Comparison of ENCODE assay signal across 9 cellular contexts in genomic region chr20:58888521-58889333, GRCh38. TPM values are rescaled to one million over a fixed set of nuclear protein-coding genes. Genes with fewer than 3 reads are reported as not detected.
DNase-seq lines count a peak whose midpoint lies in the region; ATAC-seq and TF ChIP-seq lines count a peak whose summit lies in the region.
"Had no signal": no experiment of that assay in that cellular context is flagged by ENCODE, and none has a peak within 500 bp of the region (broad histone marks: within the 10 kb centered on the region; RNA-seq: fewer than 3 reads in every experiment).

No MANE protein-coding gene starts in this region.

- no peaks in the 10 kb centered on the region for H3K27me3 Mint-ChIP-seq in CD4-positive, alpha-beta memory T cell

- POLR2A ChIA-PET in CD4-positive, alpha-beta memory T cell (lab: Charles Lee; ENCODE audit: partially characterized antibody) = interaction anchor here (0.6 to 4.7 kb wide), 21 partner anchors 10 to 1490 kb away, joined by 3 to 69 read pairs (median 5); partner anchors contain the start of genes ATP5F1E, NELFCD, PRELID3B and STX16

- no peaks in the 10 kb centered on the region for H3K9me3 ChIP-seq in CD4-positive, alpha-beta memory T cell (ENCODE audit: control insufficient read depth in 1 of 2, low read length in 2 of 2)
- H3K9me3 ChIP-seq in gastroesophageal sphincter (no peaks in the 10 kb centered on the region), neutrophil (no peaks in the 10 kb centered on the region), testis (no peaks in the 10 kb centered on the region)

- no peaks in the 10 kb centered on the region for H3K27me3 ChIP-seq in CD4-positive, alpha-beta memory T cell (ENCODE audit: insufficient read depth, low read length)
- no peaks in the 10 kb centered on the region for H3K27me3 ChIP-seq in gastroesophageal sphincter
- H3K27me3 ChIP-seq in neutrophil = peaks cover 16% of the 10 kb centered on the region
- H3K27me3 ChIP-seq in testis = no peaks in the 10 kb centered on the region

- H3K36me3 ChIP-seq in CD4-positive, alpha-beta memory T cell (ENCODE audit: insufficient read depth, low read length) = no peaks in the 10 kb centered on the region
- H3K36me3 ChIP-seq in gastroesophageal sphincter (no peaks in the 10 kb centered on the region), neutrophil (no peaks in the 10 kb centered on the region), testis (ENCODE audit: low read depth, missing control alignments) (no peaks in the 10 kb centered on the region)

- TF ChIP-seq EP300 in gastroesophageal sphincter (IDR thresholded peaks at IDR 0.05) = no peak

- peaks cover 9 to 25% (median 18%) of the 10 kb centered on the region in 4 donors for H3K4me1 Mint-ChIP-seq in CD4-positive, alpha-beta memory T cell

- peak overlapping the region; percentile 78 for H3K27ac ChIP-seq in CD4-positive, alpha-beta memory T cell (ENCODE audit: low read depth, low read length)
- H3K27ac ChIP-seq in gastroesophageal sphincter (peak overlapping the region; percentile 62 to 100 (median 98)), neutrophil (peak overlapping the region; percentile 85), testis (peak overlapping the region; percentile 68 to 99)

- peak overlapping the region; percentile 79 to 90 (median 85) for H3K4me3 Mint-ChIP-seq in CD4-positive, alpha-beta memory T cell

- WGBS in gastroesophageal sphincter (ENCODE audit: low coverage in 1 of 2), 2 donors = 34 to 60% methylated on average over 1 to 5 of the region's 101 CpGs
- WGBS in testis, 2 donors = 48 to 60% methylated on average over 42 to 88 of the region's 101 CpGs

- intact Hi-C loops in CD4-positive, alpha-beta memory T cell (cut with micrococcal nuclease) = loop anchor here (1.0 kb wide), 1 partner anchor 93 kb away; the partner anchor contains the start of gene NELFCD
- intact Hi-C loops in testis (cut with DNase I; ENCODE audit: low total_unique reads) = loop anchor here (10.0 kb wide), 1 partner anchor 136 kb away; no protein-coding TSS in a partner anchor

- H3K36me3 Mint-ChIP-seq in CD4-positive, alpha-beta memory T cell = peaks cover 0 to 15% of the 10 kb centered on the region in 2 donors

- H3K4me1 ChIP-seq in CD4-positive, alpha-beta memory T cell (ENCODE audit: insufficient read depth, low read length) = peaks cover 19% of the 10 kb centered on the region
- H3K4me1 ChIP-seq in gastroesophageal sphincter (peaks cover 0 to 27% (median 7%) of the 10 kb centered on the region in 3 donors), neutrophil (ENCODE audit: control insufficient read depth in 1 of 2, insufficient read depth in 1 of 2, low read depth in 1 of 2, low read length in 1 of 2) (peaks cover 13 to 17% of the 10 kb centered on the region in 2 experiments), testis (peaks cover 4% of the 10 kb centered on the region)

- CTCF ChIA-PET in CD4-positive, alpha-beta memory T cell (lab: Charles Lee; ENCODE audit: partially characterized antibody) = no interaction called here

- peak; percentile 30 for ATAC-seq in GM21381 (IDR thresholded peaks at IDR 0.05; ENCODE audit: unreplicated experiment)
- ATAC-seq in gastroesophageal sphincter = peak; percentile 76
- ATAC-seq: Panc1 had no signal

- H3K4me3 ChIP-seq in CD4-positive, alpha-beta memory T cell (ENCODE audit: low read length in 2 of 2) = peak overlapping the region; percentile 12 to 64
- H3K4me3 ChIP-seq in gastroesophageal sphincter = peak overlapping the region; percentile 77 to 92
- H3K4me3 ChIP-seq in neutrophil (ENCODE audit: low read depth in 1 of 2, low read length in 1 of 2) = peak overlapping the region; percentile 63 to 75
- H3K4me3 ChIP-seq in testis = peak overlapping the region; percentile 73 to 85

- TF ChIP-seq POLR2A in gastroesophageal sphincter (IDR thresholded peaks at IDR 0.05) = peak; percentile 97 to 99
- no peak for TF ChIP-seq POLR2A in testis (IDR thresholded peaks at IDR 0.05)

- peak; percentile 87 to 90 (median 89) for DNase-seq in CD4-positive, alpha-beta memory T cell
- DNase-seq in HuH-7.5 (ENCODE audit: low spot score) = peak; percentile 88
- peak; percentile 32 for DNase-seq in SIG-M5 (lab: John Stamatoyannopoulos, UW)
- peak; percentile 69 for DNase-seq in activated gamma-delta T cell treated with anti-CD3 and anti-CD28 coated beads, Interleukin-2, amount 50 U/mL, for 16 hours (ENCODE audit: low read depth)
- DNase-seq in testis = peak; percentile 84

- peak overlapping the region; percentile 87 to 95 (median 90) for H3K27ac Mint-ChIP-seq in CD4-positive, alpha-beta memory T cell

- H3K9me3 Mint-ChIP-seq in CD4-positive, alpha-beta memory T cell = peaks cover 0 to 2% (median 0%) of the 10 kb centered on the region in 8 donors

- TF ChIP-seq CTCF in gastroesophageal sphincter (IDR thresholded peaks at IDR 0.05) = no peak
- no peak for TF ChIP-seq CTCF in neutrophil (IDR thresholded peaks at IDR 0.05)
- TF ChIP-seq CTCF in testis (IDR thresholded peaks at IDR 0.05) = no peak

RNA-seq across cellular contexts. Expression of gene GNAS, which starts 36.2 kb away (rescaled TPM):
- 100 to 1,000 TPM; 641 to 645 TPM for total RNA-seq in CD4-positive, alpha-beta memory T cell
- 100 to 1,000 TPM in 1 of 2 donors, 10 to 100 TPM in 1; 70.1 to 184 TPM for polyA plus RNA-seq in CD4-positive, alpha-beta memory T cell
- 100 to 1,000 TPM; 521 to 893 (median 652) TPM for total RNA-seq in gastroesophageal sphincter
- 100 to 1,000 TPM; 880 to 885 TPM for total RNA-seq in testis
- polyA plus RNA-seq in testis (ENCODE audit: insufficient read depth, low read depth, low replicate concordance) = 716 TPM

RNA-seq across cellular contexts. Expression of gene GNAS-AS1, which starts 38.0 kb away (rescaled TPM):
- total RNA-seq in CD4-positive, alpha-beta memory T cell = 1 to 10 TPM in 1 of 2 experiments, under 1 TPM in 1; 0.94 to 1.1 TPM
- polyA plus RNA-seq in CD4-positive, alpha-beta memory T cell = not detected
- under 1 TPM in 1 of 4 donors, not detected in 3; 0.19 TPM for total RNA-seq in gastroesophageal sphincter
- 1 to 10 TPM; 3.5 to 4.4 TPM for total RNA-seq in testis
- 1.1 TPM for polyA plus RNA-seq in testis (ENCODE audit: insufficient read depth, low read depth, low replicate concordance)

Comparison
In these comparisons a context has a peak if more than half of its experiments do, and no peak if none do; other contexts are left out.
1. Peak in every context shown above with its lines: DNase-seq, ATAC-seq, H3K4me3 ChIP-seq and H3K27ac ChIP-seq.
2. DNase-seq: peak in every context shown above with its lines; median percentile 89 in CD4-positive, alpha-beta memory T cell; 88 in HuH-7.5; 84 in testis; 69 in activated gamma-delta T cell treated with anti-CD3 and anti-CD28 coated beads, Interleukin-2, amount 50 U/mL, for 16 hours; 32 in SIG-M5.